ENCODE assay signal across 8 cellular contexts in the genomic region with DNA sequence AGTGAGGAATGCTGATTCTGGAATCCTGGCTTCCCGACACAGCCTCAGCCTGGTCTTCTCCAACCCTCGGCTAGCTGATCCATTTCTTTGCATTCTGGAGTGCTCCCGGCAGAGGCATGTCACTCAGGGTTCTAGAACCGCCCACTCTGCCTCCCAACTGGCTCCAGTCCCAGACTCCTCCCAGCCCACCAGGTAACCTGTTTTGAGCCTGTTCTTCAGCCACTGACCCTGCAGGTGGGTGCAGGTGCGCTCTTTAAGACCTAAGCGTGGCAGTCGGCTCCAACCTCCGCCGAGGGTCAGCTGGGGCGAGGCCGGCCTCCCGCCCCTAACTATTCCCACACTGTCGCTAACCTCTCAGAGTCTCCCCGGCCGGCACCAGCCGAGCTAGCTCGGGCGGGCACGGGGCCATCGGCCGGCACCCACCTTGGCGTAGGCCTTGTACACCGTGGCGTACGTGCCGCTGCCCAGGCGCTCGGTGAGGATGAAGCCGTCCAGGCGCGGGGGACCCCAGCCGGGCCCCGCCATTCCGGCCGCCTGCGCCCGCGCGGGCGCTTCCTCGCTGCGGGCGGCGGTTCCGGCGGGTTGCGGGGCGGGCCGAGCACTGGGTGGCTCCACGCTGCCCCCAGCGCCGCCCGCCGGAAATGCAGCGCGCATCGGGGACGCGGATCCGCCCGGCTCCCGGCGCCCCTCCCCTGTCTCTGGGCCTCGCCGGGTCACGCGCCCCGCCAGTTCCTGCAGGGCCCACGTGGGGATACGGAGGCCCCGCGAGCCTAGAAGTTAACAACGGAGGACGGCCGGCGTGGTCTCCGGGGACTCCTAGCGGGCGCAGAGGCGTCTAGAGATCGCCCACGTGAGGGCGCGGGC. TPM values are rescaled to one million over a fixed set of nuclear protein-coding genes. Genes with fewer than 3 reads are reported as not detected.
DNase-seq lines count a peak whose midpoint lies in the region; ATAC-seq and TF ChIP-seq lines count a peak whose summit lies in the region.

A gene with protein sequence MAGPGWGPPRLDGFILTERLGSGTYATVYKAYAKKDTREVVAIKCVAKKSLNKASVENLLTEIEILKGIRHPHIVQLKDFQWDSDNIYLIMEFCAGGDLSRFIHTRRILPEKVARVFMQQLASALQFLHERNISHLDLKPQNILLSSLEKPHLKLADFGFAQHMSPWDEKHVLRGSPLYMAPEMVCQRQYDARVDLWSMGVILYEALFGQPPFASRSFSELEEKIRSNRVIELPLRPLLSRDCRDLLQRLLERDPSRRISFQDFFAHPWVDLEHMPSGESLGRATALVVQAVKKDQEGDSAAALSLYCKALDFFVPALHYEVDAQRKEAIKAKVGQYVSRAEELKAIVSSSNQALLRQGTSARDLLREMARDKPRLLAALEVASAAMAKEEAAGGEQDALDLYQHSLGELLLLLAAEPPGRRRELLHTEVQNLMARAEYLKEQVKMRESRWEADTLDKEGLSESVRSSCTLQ (minus strand): TSS at position 576 of the 864 bp plus-strand sequence. CDS start 51 bp downstream, at position 525.

- peaks cover 11% of the 10 kb centered on the region for H3K4me1 ChIP-seq in BE2C

- H3K4me3 ChIP-seq in BE2C (ENCODE audit: low read depth, low read length), result peak within 1 kb of the TSS; percentile 74
- peak within 1 kb of the TSS; percentile 86 for H3K4me3 ChIP-seq in choroid plexus epithelial cell (ENCODE audit: low read depth, low read length)

- peak; percentile 60 for ATAC-seq in HG03457 (IDR thresholded peaks at IDR 0.05; ENCODE audit: unreplicated experiment)

- no peaks in the 10 kb centered on the region; the same call in none of the 2 replicates for H3K36me3 ChIP-seq in BE2C

- TF ChIP-seq CTCF in BE2C (IDR thresholded peaks at IDR 0.05; ENCODE audit: low read depth, low read length) (no peak; the same call in none of the 2 replicates), choroid plexus epithelial cell (conservative IDR thresholded peaks at IDR 0.05; ENCODE audit: low read depth, low read length) (no peak)

- peak; percentile 97 for DNase-seq in BE2C
- DNase-seq in GM19240 (ENCODE audit: insufficient read length, low spot score), result peak; percentile 93
- DNase-seq in NCI-H524 (lab: John Stamatoyannopoulos, UW), result peak; percentile 83 to 90
- DNase-seq in activated CD4-positive, alpha-beta T cell treated with anti-CD3 and anti-CD28 coated beads for 4 hours, result peak; percentile 90 to 92
- peak; percentile 91 for DNase-seq in choroid plexus epithelial cell (ENCODE audit: low read depth)
- peak; percentile 60 for DNase-seq in kidney glomerular epithelial cell (lab: John Stamatoyannopoulos, UW)
- peak; percentile 83 to 89 for DNase-seq in stimulated activated CD4-positive, alpha-beta T cell treated with anti-CD3 and anti-CD28 coated beads, Interleukin-1b, Interleukin-23, amount 100 ng/mL, for 1 hour (ENCODE audit: low read depth in 2 of 2)

- no peaks in the 10 kb centered on the region for H3K27me3 ChIP-seq in BE2C

- H3K9me3 ChIP-seq in BE2C, result no peaks in the 10 kb centered on the region

RNA-seq across cellular contexts. Expression of the gene that starts here (rescaled TPM):
- 152 TPM for polyA plus RNA-seq in BE2C (2012; ENCODE audit: insufficient read depth, insufficient read length, low read depth)

Comparison
In these comparisons a context has a peak if more than half of its experiments do, and no peak if none do; other contexts are left out.
1. Peak in every context shown above with its lines: DNase-seq, ATAC-seq and H3K4me3 ChIP-seq.